15 cellular contexts compared by ENCODE assay signal in the genomic region with DNA sequence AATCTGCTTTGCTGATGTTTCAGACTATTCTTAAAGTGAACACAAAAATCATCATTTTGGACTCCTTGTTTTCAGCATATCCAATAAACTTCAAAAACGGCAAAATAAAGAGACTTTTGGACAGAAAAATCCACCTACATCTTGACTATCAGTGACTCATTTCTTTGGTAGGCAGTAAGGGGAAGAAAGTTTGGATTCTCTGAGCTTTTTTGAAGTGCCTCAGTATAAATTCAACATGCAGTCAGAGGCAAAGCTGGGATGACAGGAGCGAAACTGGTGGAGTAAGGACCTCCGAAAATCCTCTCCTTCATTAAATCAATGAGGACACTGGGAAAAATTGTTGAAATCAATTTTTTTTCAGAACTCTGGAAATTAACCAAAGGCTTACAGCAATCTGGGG. TPM values are rescaled to one million over a fixed set of nuclear protein-coding genes. Genes with fewer than 3 reads are reported as not detected.
DNase-seq lines count a peak whose midpoint lies in the region; ATAC-seq and TF ChIP-seq lines count a peak whose summit lies in the region.
"Had no signal": no experiment of that assay in that cellular context is flagged by ENCODE, and none has a peak within 500 bp of the region (broad histone marks: within the 10 kb centered on the region; RNA-seq: fewer than 3 reads in every experiment).

No MANE protein-coding gene starts in this region.

- no peak overlapping the region for H2AK5ac ChIP-seq in IMR-90 (ENCODE audit: low read depth, low read length)

- no CpG with 5 or more reads among the region's 3 CpGs for WGBS in IMR-90 (ENCODE audit: extremely low coverage in 2 of 2, insufficient read length in 1 of 2), 2 experiments

- H3K4me3 Mint-ChIP-seq in activated CD8-positive, alpha-beta T cell treated with anti-CD3 and anti-CD28 coated beads for 36 hours: no peak overlapping the region
- H3K4me3 Mint-ChIP-seq: CD14-positive monocyte; CD8-positive, alpha-beta T cell had no signal

- H2BK5ac ChIP-seq in IMR-90 (ENCODE audit: low read depth, low read length, poor library complexity, severe bottlenecking): peak overlapping the region; percentile 22

- no peak for TF ChIP-seq POLR2A in IMR-90 (IDR thresholded peaks at IDR 0.05; ENCODE audit: low read depth, low read length)

- H2BK20ac ChIP-seq in IMR-90 (ENCODE audit: low read depth, low read length): peak overlapping the region; percentile 69; the same call in 1 of the 2 replicates

- peak overlapping the region; percentile 89 for H2BK120ac ChIP-seq in IMR-90 (ENCODE audit: low read depth, low read length)

- peak overlapping the region; percentile 55; the same call in 1 of the 2 replicates for H3K4me2 ChIP-seq in IMR-90 (ENCODE audit: low read depth, low read length)
- H3K4me2 ChIP-seq: A549 had no signal

- H3K27me3 ChIP-seq in IMR-90 (ENCODE audit: control insufficient read depth, insufficient read depth, low read length): no peaks in the 10 kb centered on the region

- peaks cover 6% of the 10 kb centered on the region for H3K27me3 Mint-ChIP-seq in activated CD8-positive, alpha-beta T cell treated with anti-CD3 and anti-CD28 coated beads for 36 hours

- no peak overlapping the region for H4K8ac ChIP-seq in IMR-90 (ENCODE audit: low read depth in 2 of 2, low read length in 2 of 2)

- H4K5ac ChIP-seq in IMR-90 (ENCODE audit: low read depth, low read length): no peak overlapping the region

- H3K9me1 ChIP-seq in IMR-90 (ENCODE audit: insufficient read depth, low read length): no peaks in the 10 kb centered on the region; the same call in 1 of the 2 replicates

- CTCF ChIA-PET in IMR-90 (lab: Yijun Ruan, JAX): interaction anchor here (1.3 kb wide), 1 partner anchor 14 kb away, joined by 6 read pairs; no protein-coding TSS in a partner anchor
- CTCF ChIA-PET in activated CD8-positive, alpha-beta T cell treated with anti-CD3 and anti-CD28 coated beads for 36 hours (lab: Charles Lee): no interaction called here

- no peaks in the 10 kb centered on the region for H3K9me3 ChIP-seq in IMR-90 (ENCODE audit: control insufficient read depth, insufficient read depth, low read length)
- H3K9me3 ChIP-seq: A549 had no signal

- no peak overlapping the region for H3K14ac ChIP-seq in IMR-90 (replicated peaks; ENCODE audit: low read depth, low read length)

- no peak overlapping the region for H3K18ac ChIP-seq in IMR-90 (ENCODE audit: low read depth, low read length)

- H3K36me3 ChIP-seq in IMR-90 (ENCODE audit: control insufficient read depth, insufficient read depth, low read length): no peaks in the 10 kb centered on the region

- no peaks in the 10 kb centered on the region for H4K20me1 ChIP-seq in IMR-90 (ENCODE audit: insufficient read depth, low read length)

- H2AFZ ChIP-seq in IMR-90 (replicated peaks; ENCODE audit: low read length, poor library complexity): no peak overlapping the region

- H3K27ac ChIP-seq in IMR-90 (ENCODE audit: insufficient read depth, low read length): no peak overlapping the region
- H3K27ac ChIP-seq: A549, HL-60 had no signal

- H3K79me1 ChIP-seq in IMR-90 (ENCODE audit: low read depth in 1 of 2, low read length in 2 of 2): no peaks in the 10 kb centered on the region

- dilution Hi-C loops in IMR-90 (cut with HindIII; ENCODE audit: low sequenced_read_pairs, unreplicated experiment): no loop called here

- H2BK15ac ChIP-seq in IMR-90 (ENCODE audit: low read depth, low read length): no peak overlapping the region

- no peaks in the 10 kb centered on the region for H3K9me3 Mint-ChIP-seq in activated CD8-positive, alpha-beta T cell treated with anti-CD3 and anti-CD28 coated beads for 36 hours
- H3K9me3 Mint-ChIP-seq: CD8-positive, alpha-beta T cell had no signal

- peak overlapping the region; percentile 62; the same call in 1 of the 2 replicates for H4K91ac ChIP-seq in IMR-90 (ENCODE audit: insufficient read depth, low read depth, low read length)

- intact Hi-C loops in IMR-90 (cut with micrococcal nuclease): no loop called here
- intact Hi-C loops in activated CD8-positive, alpha-beta T cell treated with anti-CD3 and anti-CD28 coated beads for 36 hours (cut with micrococcal nuclease): no loop called here

- ATAC-seq in IMR-90 (ENCODE audit: low read depth): peak; percentile 90
- ATAC-seq in activated CD8-positive, alpha-beta T cell treated with anti-CD3 and anti-CD28 coated beads for 36 hours: no peak
- ATAC-seq: A549; CD8-positive, alpha-beta T cell had no signal

- H3K23ac ChIP-seq in IMR-90 (ENCODE audit: low read depth, low read length): peak overlapping the region; percentile 0; the same call in 1 of the 2 replicates

- H3K4ac ChIP-seq in IMR-90 (ENCODE audit: low read depth, low read length): 0 out of 2 replicates have a peak overlapping the region, but pooled peaks have one; percentile 22

- no peak overlapping the region for H3K27ac Mint-ChIP-seq in activated CD8-positive, alpha-beta T cell treated with anti-CD3 and anti-CD28 coated beads for 36 hours
- H3K27ac Mint-ChIP-seq: CD14-positive monocyte; CD8-positive, alpha-beta T cell had no signal

- no peaks in the 10 kb centered on the region for H3K4me1 Mint-ChIP-seq in activated CD8-positive, alpha-beta T cell treated with anti-CD3 and anti-CD28 coated beads for 36 hours (ENCODE audit: low read depth)
- H3K4me1 Mint-ChIP-seq: CD14-positive monocyte had no signal

- TF ChIP-seq CTCF in IMR-90 (conservative IDR thresholded peaks at IDR 0.05; ENCODE audit: low read depth, low read length): no peak
- TF ChIP-seq CTCF in fibroblast of pulmonary artery (IDR thresholded peaks at IDR 0.05; ENCODE audit: low read length, missing control alignments): no peak
- TF ChIP-seq CTCF in activated CD8-positive, alpha-beta T cell treated with anti-CD3 and anti-CD28 coated beads for 36 hours (IDR thresholded peaks at IDR 0.05): no peak

- DNase-seq in GM03348 (ENCODE audit: low spot score) (peak; percentile 43), IMR-90 (peak; percentile 40), fibroblast of pulmonary artery (ENCODE audit: low read depth) (peak; percentile 10), hepatic stellate cell (ENCODE audit: low spot score) (no peak), midbrain (lab: John Stamatoyannopoulos, UW) (no peak)
- DNase-seq in activated CD8-positive, alpha-beta T cell treated with anti-CD3 and anti-CD28 coated beads for 36 hours: no peak
- DNase-seq: CD8-positive, alpha-beta T cell; COR-L47; DMS153; DMS79 treated with DMSO at 0.1 percent for 48 hours; GDM1; HCEC 1CT had no signal

- no peaks in the 10 kb centered on the region for H3K36me3 Mint-ChIP-seq in activated CD8-positive, alpha-beta T cell treated with anti-CD3 and anti-CD28 coated beads for 36 hours (ENCODE audit: low read depth)
- H3K36me3 Mint-ChIP-seq: CD14-positive monocyte; CD8-positive, alpha-beta T cell had no signal

- H3K4me3 ChIP-seq in IMR-90 (ENCODE audit: insufficient read depth, low read depth, low read length): no peak overlapping the region
- H3K4me3 ChIP-seq in fibroblast of pulmonary artery (replicated peaks; ENCODE audit: low read depth, low read length): no peak overlapping the region
- H3K4me3 ChIP-seq: A549 had no signal

- TF ChIP-seq RAD21 in IMR-90 (IDR thresholded peaks at IDR 0.05; ENCODE audit: low read length): no peak

- H2AK9ac ChIP-seq in IMR-90 (replicated peaks; ENCODE audit: low read depth, low read length, poor library complexity): no peak overlapping the region

- POLR2A ChIA-PET in IMR-90 (lab: Charles Lee; ENCODE audit: unreplicated experiment): no interaction called here
- POLR2A ChIA-PET in activated CD8-positive, alpha-beta T cell treated with anti-CD3 and anti-CD28 coated beads for 36 hours (lab: Charles Lee): no interaction called here

- peaks cover 7% of the 10 kb centered on the region for H3K4me1 ChIP-seq in IMR-90 (ENCODE audit: control insufficient read depth, insufficient read depth, low read length)
- H3K4me1 ChIP-seq: A549 had no signal

- BruUV-seq in IMR-90 (replicated peaks; lab: Mats Ljungman, UMichigan): no TSS peak

- in situ Hi-C loops in IMR-90 (cut with MboI; ENCODE audit: low sequenced_read_pairs): no loop called here

- no peak overlapping the region for H3K9ac ChIP-seq in IMR-90 (ENCODE audit: low read depth, low read length)

- H3K56ac ChIP-seq in IMR-90 (ENCODE audit: extremely low read depth, insufficient read depth, low read length): peak overlapping the region; percentile 19; the same call in 1 of the 2 replicates

TF ChIP-seq in IMR-90, 13 proteins besides CTCF, POLR2A, EP300 and RAD21:
- TF ChIP-seq FOS (IDR thresholded peaks at IDR 0.05; ENCODE audit: low read depth, low read length): 0 out of 2 replicates have a peak, but pooled peaks have one; percentile 3
- TF ChIP-seq, protein P1, sequence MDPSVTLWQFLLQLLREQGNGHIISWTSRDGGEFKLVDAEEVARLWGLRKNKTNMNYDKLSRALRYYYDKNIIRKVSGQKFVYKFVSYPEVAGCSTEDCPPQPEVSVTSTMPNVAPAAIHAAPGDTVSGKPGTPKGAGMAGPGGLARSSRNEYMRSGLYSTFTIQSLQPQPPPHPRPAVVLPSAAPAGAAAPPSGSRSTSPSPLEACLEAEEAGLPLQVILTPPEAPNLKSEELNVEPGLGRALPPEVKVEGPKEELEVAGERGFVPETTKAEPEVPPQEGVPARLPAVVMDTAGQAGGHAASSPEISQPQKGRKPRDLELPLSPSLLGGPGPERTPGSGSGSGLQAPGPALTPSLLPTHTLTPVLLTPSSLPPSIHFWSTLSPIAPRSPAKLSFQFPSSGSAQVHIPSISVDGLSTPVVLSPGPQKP (IDR thresholded peaks at IDR 0.05; ENCODE audit: borderline replicate concordance, low read depth, low read length): no peak

RNA-seq across cellular contexts. Expression of gene EFCAB6, which starts 29.7 kb away (rescaled TPM):
- total RNA-seq in IMR-90 (2012; rRNA removed): 1.1 TPM in 2 replicates
- polyA plus RNA-seq in IMR-90 (2012; rRNA removed): 0.30 and 0.44 TPM in 2 replicates
- polyA plus RNA-seq in IMR-90 (2012; cell fraction: cytosol; rRNA removed): 0.15 and 0.18 TPM in 2 replicates
- 0.08 and 0.49 TPM in 2 replicates for polyA plus RNA-seq in IMR-90 (2012; cell fraction: nucleus; rRNA removed; ENCODE audit: low replicate concordance)
- under 1 TPM; 0.16 to 0.29 TPM for total RNA-seq in activated CD8-positive, alpha-beta T cell treated with anti-CD3 and anti-CD28 coated beads for 36 hours
- polyA plus RNA-seq: CD14-positive monocyte had no signal

Comparison
In these comparisons a context has a peak if more than half of its experiments do, and no peak if none do; other contexts are left out.
1. DNase-seq: peak in GM03348 (single experiment), IMR-90 (single experiment) and fibroblast of pulmonary artery (single experiment); none in hepatic stellate cell (single experiment), activated CD8-positive, alpha-beta T cell treated with anti-CD3 and anti-CD28 coated beads for 36 hours (single experiment) and midbrain (single experiment).